Comparison of ENCODE assay signal across 8 cellular contexts in genomic region chr11:111734383-111735261, GRCh38. TPM values are rescaled to one million over a fixed set of nuclear protein-coding genes. Genes with fewer than 3 reads are reported as not detected.
DNase-seq lines count a peak whose midpoint lies in the region; ATAC-seq and TF ChIP-seq lines count a peak whose summit lies in the region.

No MANE protein-coding gene starts in this region.

- no peaks in the 10 kb centered on the region for H3K36me3 ChIP-seq in tibial artery

- H3K27ac Mint-ChIP-seq in T-helper 1 cell treated with Interleukin-12 subunit alpha and Interleukin-12 subunit beta and Interleukin-4 antibody, amounts not matched to agents 30 μg/mL and 1 μg/mL, for 36 hours, result peak overlapping the region; percentile 50

- intact Hi-C loops in tibial artery (cut with DNase I; ENCODE audit: low total_unique reads), result no loop called here

- H3K9me3 ChIP-seq in tibial artery, result no peaks in the 10 kb centered on the region

- H3K4me1 ChIP-seq in tibial artery, result peaks cover 7 to 88% (median 82%) of the 10 kb centered on the region in 4 donors

- no peaks in the 10 kb centered on the region for H3K27me3 Mint-ChIP-seq in T-helper 1 cell treated with Interleukin-12 subunit alpha and Interleukin-12 subunit beta and Interleukin-4 antibody, amounts not matched to agents 30 μg/mL and 1 μg/mL, for 36 hours (ENCODE audit: low read depth)

- DNase-seq in T-helper 1 cell (no peak), choroid plexus epithelial cell (ENCODE audit: low read depth) (peak; percentile 55), myocyte (ENCODE audit: low read depth) (peak; percentile 42), tibial artery (no peak), AG08395 (ENCODE audit: low spot score) (no peak)

- peaks cover 2% of the 10 kb centered on the region for H3K36me3 Mint-ChIP-seq in T-helper 1 cell treated with Interleukin-12 subunit alpha and Interleukin-12 subunit beta and Interleukin-4 antibody, amounts not matched to agents 30 μg/mL and 1 μg/mL, for 36 hours (ENCODE audit: low read depth)

- TF ChIP-seq CTCF in choroid plexus epithelial cell (conservative IDR thresholded peaks at IDR 0.05; ENCODE audit: low read depth, low read length) (no peak), tibial artery (IDR thresholded peaks at IDR 0.05) (no peak)

- H3K4me1 Mint-ChIP-seq in T-helper 1 cell treated with Interleukin-12 subunit alpha and Interleukin-12 subunit beta and Interleukin-4 antibody, amounts not matched to agents 30 μg/mL and 1 μg/mL, for 36 hours (ENCODE audit: low read depth), result no peaks in the 10 kb centered on the region

- H3K4me3 Mint-ChIP-seq in T-helper 1 cell treated with Interleukin-12 subunit alpha and Interleukin-12 subunit beta and Interleukin-4 antibody, amounts not matched to agents 30 μg/mL and 1 μg/mL, for 36 hours, result no peak overlapping the region

- peak overlapping the region; percentile 93 to 98 for H3K27ac ChIP-seq in tibial artery

- no peaks in the 10 kb centered on the region for H3K27me3 ChIP-seq in tibial artery

- ATAC-seq in HG03354 (IDR thresholded peaks at IDR 0.05; ENCODE audit: poor library complexity, severe bottlenecking, unreplicated experiment) (no peak), HG02610 (IDR thresholded peaks at IDR 0.05; ENCODE audit: unreplicated experiment) (no peak)

- no peaks in the 10 kb centered on the region for H3K9me3 Mint-ChIP-seq in T-helper 1 cell treated with Interleukin-12 subunit alpha and Interleukin-12 subunit beta and Interleukin-4 antibody, amounts not matched to agents 30 μg/mL and 1 μg/mL, for 36 hours

- no peak overlapping the region for H3K4me3 ChIP-seq in choroid plexus epithelial cell (ENCODE audit: low read depth, low read length)
- H3K4me3 ChIP-seq in tibial artery, result peak overlapping the region; percentile 45 to 54

RNA-seq across cellular contexts. Expression of gene PPP2R1B, which starts 31.6 kb away (rescaled TPM):
- 12.7 and 15.7 TPM in 2 replicates for total RNA-seq in myocyte
- polyA plus RNA-seq in myocyte (2012), result 8.8 TPM

Comparison
In these comparisons a context has a peak if more than half of its experiments do, and no peak if none do; other contexts are left out.
1. DNase-seq: peak in choroid plexus epithelial cell (single experiment) and myocyte (single experiment); none in T-helper 1 cell (0 of 5), tibial artery (0 of 2) and AG08395 (single experiment).